ENCODE assay signal across 21 cellular contexts in genomic region chrX:57677132-57677858, GRCh38. TPM values are rescaled to one million over a fixed set of nuclear protein-coding genes. Genes with fewer than 3 reads are reported as not detected.
"Had no signal": no experiment of that assay in that cellular context is flagged by ENCODE, and none has a peak within 500 bp of the region (broad histone marks: within the 10 kb centered on the region; RNA-seq: fewer than 3 reads in every experiment).

No MANE protein-coding gene starts in this region.

- H3K36me3 ChIP-seq: esophagus muscularis mucosa, left lung, pancreas, stomach, upper lobe of left lung had no signal

- ATAC-seq: activated CD8-positive, alpha-beta T cell treated with anti-CD3 and anti-CD28 coated beads for 36 hours; activated naive CD4-positive, alpha-beta T cell treated with anti-CD3 and anti-CD28 coated beads, Interleukin-2, amount 50 U/mL, for 72 hours; activated T-cell treated with anti-CD3 and anti-CD28 coated beads, Interleukin-2, amount 50 U/mL, for 4 hours; body of pancreas; left lung; naive thymus-derived CD4-positive, alpha-beta T cell; pancreas; WTC11 had no signal

- H3K4me3 ChIP-seq: body of pancreas, coronary artery, esophagus muscularis mucosa, hepatocyte, left lung, pancreas, stomach, testis, upper lobe of left lung had no signal

- DNase-seq: activated CD4-positive, alpha-beta T cell treated with anti-CD3 and anti-CD28 coated beads for 48 hours; activated CD8-positive, alpha-beta T cell treated with anti-CD3 and anti-CD28 coated beads for 36 hours; activated effector memory CD4-positive, alpha-beta T cell treated with anti-CD3 and anti-CD28 coated beads, Interleukin-2, amount 50 U/mL, for 16 hours; activated T-cell treated with anti-CD3 and anti-CD28 coated beads, Interleukin-2, amount 50 U/mL, for 4 hours; body of pancreas; central memory CD4-positive, alpha-beta T cell; kidney; left lung; mammary epithelial cell; naive thymus-derived CD4-positive, alpha-beta T cell; stimulated activated CD4-positive, alpha-beta T cell treated with anti-CD3 and anti-CD28 coated beads, Interleukin-12 subunit alpha, Interleukin-12 subunit beta, amount 100 ng/mL, for 4 hours; stimulated activated CD4-positive, alpha-beta T cell treated with anti-CD3 and anti-CD28 coated beads, Interleukin-2, amount 100 ng/mL, for 24 hours; stomach; testis; upper lobe of left lung had no signal

- H2AFZ ChIP-seq: hepatocyte had no signal

- H3K4me1 ChIP-seq: body of pancreas, esophagus muscularis mucosa, left lung, pancreas, stomach, testis, upper lobe of left lung had no signal

- H3K27me3 ChIP-seq: body of pancreas, esophagus muscularis mucosa, hepatocyte, left lung, pancreas, stomach, testis, upper lobe of left lung had no signal

- H3K27ac ChIP-seq: body of pancreas, coronary artery, esophagus muscularis mucosa, hepatocyte, left lung, pancreas, stomach, testis, upper lobe of left lung had no signal

- H3K9me3 ChIP-seq: body of pancreas, pancreas, testis had no signal

- H3K79me2 ChIP-seq: hepatocyte had no signal

- H3K4me2 ChIP-seq: hepatocyte had no signal

RNA-seq across cellular contexts. Expression of gene NLRP2B, which starts 2.8 kb away (rescaled TPM):
- total RNA-seq: activated CD8-positive, alpha-beta T cell treated with anti-CD3 and anti-CD28 coated beads for 36 hours; activated naive CD4-positive, alpha-beta T cell treated with anti-CD3 and anti-CD28 coated beads, Interleukin-2, amount 50 U/mL, for 72 hours; activated T-cell treated with anti-CD3 and anti-CD28 coated beads, Interleukin-2, amount 50 U/mL, for 4 hours; body of pancreas; hepatocyte; kidney; left lung; mammary epithelial cell; naive thymus-derived CD4-positive, alpha-beta T cell; pancreas; stomach; testis; upper lobe of left lung; WTC11 had no signal
- polyA plus RNA-seq: hepatocyte; mammary epithelial cell; naive thymus-derived CD4-positive, alpha-beta T cell; stomach had no signal
